Comparison of ENCODE assay signal across 15 cellular contexts in the genomic region with DNA sequence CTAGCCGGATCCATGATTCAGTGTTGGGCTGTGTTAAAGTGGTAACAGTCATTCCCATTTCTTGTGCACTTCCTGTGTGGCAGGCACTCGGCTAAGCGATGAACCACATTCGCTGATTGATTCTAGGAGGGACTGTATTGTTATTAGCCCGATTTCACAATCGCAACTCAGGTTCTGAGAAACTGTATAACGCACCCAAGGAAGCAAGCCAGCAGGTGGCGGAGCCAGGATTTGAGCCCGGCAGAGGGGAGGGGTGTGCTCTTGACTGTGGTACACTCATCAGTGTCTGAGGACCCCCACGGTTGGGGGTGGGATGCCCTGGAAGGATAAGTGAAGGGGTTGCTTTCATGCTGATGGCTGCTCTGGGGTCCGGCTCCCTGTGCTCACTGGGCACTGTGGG.
"Had no signal": no experiment of that assay in that cellular context is flagged by ENCODE, and none has a peak within 500 bp of the region (broad histone marks: within the 10 kb centered on the region; RNA-seq: fewer than 3 reads in every experiment).

No MANE protein-coding gene starts in this region.

- H3K4me1 ChIP-seq: esophagus squamous epithelium, heart right ventricle, left ventricle myocardium inferior had no signal

- FAIRE-seq: islet of Langerhans had no signal

- H3K36me3 ChIP-seq: ovary had no signal

- H3K9me3 Mint-ChIP-seq: activated CD8-positive, alpha-beta T cell treated with anti-CD3 and anti-CD28 coated beads for 36 hours; activated T-helper 1 cell treated with anti-CD3 and anti-CD28 coated beads, Interleukin-12 subunit alpha, Interleukin-12 subunit beta, Interleukin-2, Interleukin-4 antibody, amounts not matched to agents 30 ng/mL and 10 ng/mL and 1 ng/mL, durations not matched to agents 14 hours and 24 hours and 36 hours; stimulated activated naive CD8-positive, alpha-beta T cell treated with anti-CD3 and anti-CD28 coated beads, Interleukin-15, Interleukin-2, amounts not matched to agents 100 ng/mL and 50 ng/mL, for 24 hours; T-helper 2 cell treated with Interferon-gamma antibody and Interleukin-4, amounts not matched to agents 5 μg/mL and 100 μg/mL, for 36 hours had no signal

- H3K27ac ChIP-seq: dorsolateral prefrontal cortex, esophagus squamous epithelium, heart right ventricle, left ventricle myocardium inferior, ovary, thoracic aorta had no signal

- H3K27me3 ChIP-seq: dorsolateral prefrontal cortex, esophagus squamous epithelium, heart right ventricle, ovary had no signal

- ATAC-seq: activated CD8-positive, alpha-beta T cell treated with anti-CD3 and anti-CD28 coated beads for 36 hours had no signal

- H3K27me3 Mint-ChIP-seq: activated CD8-positive, alpha-beta T cell treated with anti-CD3 and anti-CD28 coated beads for 36 hours; stimulated activated naive CD8-positive, alpha-beta T cell treated with anti-CD3 and anti-CD28 coated beads, Interleukin-15, Interleukin-2, amounts not matched to agents 100 ng/mL and 50 ng/mL, for 24 hours had no signal

- DNase-seq: activated CD8-positive, alpha-beta memory T cell treated with anti-CD3 and anti-CD28 coated beads, Interleukin-2, amount 50 U/mL, for 4 hours; activated CD8-positive, alpha-beta T cell treated with anti-CD3 and anti-CD28 coated beads for 36 hours; activated naive CD4-positive, alpha-beta T cell treated with Interleukin-2 at 50 U/mL for 16 hours; dorsolateral prefrontal cortex; esophagus squamous epithelium; foreskin melanocyte; heart right ventricle; left ventricle myocardium inferior; ovary; stimulated activated CD4-positive, alpha-beta T cell treated with anti-CD3 and anti-CD28 coated beads, Interleukin-4, amount 100 ng/mL, for 24 hours had no signal

- H3K4me3 Mint-ChIP-seq: activated CD8-positive, alpha-beta T cell treated with anti-CD3 and anti-CD28 coated beads for 36 hours; activated T-helper 1 cell treated with anti-CD3 and anti-CD28 coated beads, Interleukin-12 subunit alpha, Interleukin-12 subunit beta, Interleukin-2, Interleukin-4 antibody, amounts not matched to agents 30 ng/mL and 10 ng/mL and 1 ng/mL, durations not matched to agents 14 hours and 24 hours and 36 hours; stimulated activated naive CD8-positive, alpha-beta T cell treated with anti-CD3 and anti-CD28 coated beads, Interleukin-15, Interleukin-2, amounts not matched to agents 100 ng/mL and 50 ng/mL, for 24 hours; T-helper 2 cell treated with Interferon-gamma antibody and Interleukin-4, amounts not matched to agents 5 μg/mL and 100 μg/mL, for 36 hours had no signal

- H3K27ac Mint-ChIP-seq: activated CD8-positive, alpha-beta T cell treated with anti-CD3 and anti-CD28 coated beads for 36 hours; activated T-helper 1 cell treated with anti-CD3 and anti-CD28 coated beads, Interleukin-12 subunit alpha, Interleukin-12 subunit beta, Interleukin-2, Interleukin-4 antibody, amounts not matched to agents 30 ng/mL and 10 ng/mL and 1 ng/mL, durations not matched to agents 14 hours and 24 hours and 36 hours; stimulated activated naive CD8-positive, alpha-beta T cell treated with anti-CD3 and anti-CD28 coated beads, Interleukin-15, Interleukin-2, amounts not matched to agents 100 ng/mL and 50 ng/mL, for 24 hours; T-helper 2 cell treated with Interferon-gamma antibody and Interleukin-4, amounts not matched to agents 5 μg/mL and 100 μg/mL, for 36 hours had no signal

- H3K4me3 ChIP-seq: dorsolateral prefrontal cortex, esophagus squamous epithelium, heart right ventricle, left ventricle myocardium inferior, ovary, thoracic aorta had no signal

- H3K9me3 ChIP-seq: esophagus squamous epithelium, heart right ventricle, left ventricle myocardium inferior, ovary, thoracic aorta had no signal
